Comparison of ENCODE assay signal across 22 cellular contexts in genomic region chr4:40299126-40299525, GRCh38. TPM values are rescaled to one million over a fixed set of nuclear protein-coding genes. Genes with fewer than 3 reads are reported as not detected.
"Had no signal": no experiment of that assay in that cellular context is flagged by ENCODE, and none has a peak within 500 bp of the region (broad histone marks: within the 10 kb centered on the region; RNA-seq: fewer than 3 reads in every experiment).

No MANE protein-coding gene starts in this region.

- H3K27ac ChIP-seq: left lung, thyroid gland had no signal

- H3K4me3 ChIP-seq: left lung, thyroid gland had no signal

- H3K27ac Mint-ChIP-seq: mesothelial cell of epicardium had no signal

- H3K27me3 ChIP-seq: left lung, thyroid gland had no signal

- H3K27me3 Mint-ChIP-seq: activated CD4-positive, alpha-beta T cell treated with anti-CD3 and anti-CD28 coated beads, Interleukin-2, amount 10 ng/mL, durations not matched to agents 7 days and 5 days had no signal

- H3K4me3 Mint-ChIP-seq: activated CD4-positive, alpha-beta T cell treated with anti-CD3 and anti-CD28 coated beads, Interleukin-2, amount 10 ng/mL, durations not matched to agents 7 days and 5 days; mesothelial cell of epicardium had no signal

- H3K4me1 Mint-ChIP-seq: mesothelial cell of epicardium had no signal

- H3K4me1 ChIP-seq: thyroid gland had no signal

- DNase-seq: activated CD4-positive, alpha-beta T cell treated with anti-CD3 and anti-CD28 coated beads, Interleukin-2, amount 10 ng/mL, durations not matched to agents 7 days and 5 days; activated CD8-positive, alpha-beta memory T cell treated with anti-CD3 and anti-CD28 coated beads for 24 hours; activated CD8-positive, alpha-beta memory T cell treated with anti-CD3 and anti-CD28 coated beads, Interleukin-2, amount 50 U/mL, for 48 hours; activated effector memory CD4-positive, alpha-beta T cell treated with Interleukin-2 at 50 U/mL for 16 hours; activated naive CD4-positive, alpha-beta T cell treated with anti-CD3 and anti-CD28 coated beads, Interleukin-2, amount 50 U/mL, for 16 hours; activated T-cell treated with anti-CD3 and anti-CD28 coated beads, Interleukin-2, amount 50 U/mL, for 48 hours; dermis blood vessel endothelial cell; glutamatergic neuron; hippocampal formation; islet precursor cell; left lung; occipital lobe; posterior cingulate gyrus; retina; stimulated activated naive CD4-positive, alpha-beta T cell; T1000; thyroid gland had no signal

- ATAC-seq: activated CD4-positive, CD25-positive, alpha-beta regulatory T cell treated with anti-CD3 and anti-CD28 coated beads, Interleukin-2, amount 50 U/mL, for 24 hours; left lung had no signal

- H3K36me3 Mint-ChIP-seq: mesothelial cell of epicardium had no signal

- H3K9me3 ChIP-seq: left lung, thyroid gland had no signal

- H3K36me3 ChIP-seq: left lung, thyroid gland had no signal

RNA-seq across cellular contexts. Expression of gene CHRNA9, which starts 36.0 kb away (rescaled TPM):
- total RNA-seq: activated CD4-positive, alpha-beta T cell treated with anti-CD3 and anti-CD28 coated beads, Interleukin-2, amount 10 ng/mL, durations not matched to agents 7 days and 5 days; dermis blood vessel endothelial cell; left lung; lung microvascular endothelial cell; mesothelial cell of epicardium; T-helper 1 cell treated with Interleukin-12 subunit alpha and Interleukin-12 subunit beta and Interleukin-4 antibody, amounts not matched to agents 30 ng/mL and 1 ng/mL, for 36 hours; ureter had no signal
